Comparison of ENCODE assay signal across 8 cellular contexts in genomic region chr14:98059106-98059505, GRCh38.
"Had no signal": no experiment of that assay in that cellular context is flagged by ENCODE, and none has a peak within 500 bp of the region (broad histone marks: within the 10 kb centered on the region; RNA-seq: fewer than 3 reads in every experiment).

No MANE protein-coding gene starts in this region.

- H3K27me3 Mint-ChIP-seq: IgD-negative memory B cell had no signal

- H3K4me1 ChIP-seq: HAP-1 had no signal

- DNase-seq: GOT3, H7, HFFc6 had no signal

- H3K27ac ChIP-seq: HL-60 had no signal

- H3K9me3 ChIP-seq: HAP-1 had no signal

- H3K4me3 ChIP-seq: HAP-1 had no signal

- ATAC-seq: HCT116, HepG2 had no signal

- H3K36me3 Mint-ChIP-seq: IgD-negative memory B cell had no signal

- H3K27ac Mint-ChIP-seq: HFFc6, IgD-negative memory B cell had no signal

- H3K36me3 ChIP-seq: HAP-1 had no signal

- H3K4me3 Mint-ChIP-seq: HFFc6, IgD-negative memory B cell had no signal

- H3K4me1 Mint-ChIP-seq: IgD-negative memory B cell had no signal
